Comparison of ENCODE assay signal across 12 cellular contexts in genomic region chr6:7144810-7145209, GRCh38. TPM values are rescaled to one million over a fixed set of nuclear protein-coding genes. Genes with fewer than 3 reads are reported as not detected.
DNase-seq lines count a peak whose midpoint lies in the region; ATAC-seq, FAIRE-seq and TF ChIP-seq lines count a peak whose summit lies in the region.
"Had no signal": no experiment of that assay in that cellular context is flagged by ENCODE, and none has a peak within 500 bp of the region (broad histone marks: within the 10 kb centered on the region; RNA-seq: fewer than 3 reads in every experiment).

No MANE protein-coding gene starts in this region.

- intact Hi-C loops in CD14-positive monocyte (cut with micrococcal nuclease): loop anchor here (2.0 to 5.0 kb wide), 3 partner anchors 38 to 44 kb away; partner anchors contain the start of gene RREB1 (in 2 of the 2)
- intact Hi-C loops in esophagus muscularis mucosa (cut with DNase I): loop anchor here (5.0 kb wide), 1 partner anchor 38 kb away; the partner anchor contains the start of gene RREB1

- 49% methylated on average over 5 of the region's 5 CpGs for WGBS in esophagus muscularis mucosa

- H3K27me3 Mint-ChIP-seq in CD14-positive monocyte (ENCODE audit: low read depth in 3 of 3): peaks cover 0 to 2% (median 0%) of the 10 kb centered on the region in 3 donors
- no peaks in the 10 kb centered on the region for H3K27me3 Mint-ChIP-seq in progenitor cell of endocrine pancreas

- ATAC-seq in GM18858 (IDR thresholded peaks at IDR 0.05; ENCODE audit: unreplicated experiment): no peak
- ATAC-seq: mucosa of descending colon had no signal

- FAIRE-seq in RCC 7860 (lab: Jason Lieb, UNC): no peak
- FAIRE-seq: TTC549 had no signal

- DNase-seq in CD14-positive monocyte (ENCODE audit: low spot score): no peak
- DNase-seq in esophagus muscularis mucosa (ENCODE audit: extremely low spot score): no peak
- no peak for DNase-seq in progenitor cell of endocrine pancreas (ENCODE audit: low spot score, unreplicated experiment)
- DNase-seq in activated CD4-positive, CD25-positive, alpha-beta regulatory T cell treated with anti-CD3 and anti-CD28 coated beads, Interleukin-2, amount 50 U/mL, for 72 hours: no peak
- no peak for DNase-seq in activated T-cell treated with anti-CD3 and anti-CD28 coated beads for 4 hours
- DNase-seq in RCC 7860 (ENCODE audit: low spot score): no peak
- DNase-seq: mucosa of descending colon; NCI-H774; stimulated activated CD4-positive, alpha-beta T cell treated with anti-CD3 and anti-CD28 coated beads, Interleukin-4, amount 100 ng/mL, for 4 hours had no signal

- no peak overlapping the region for H2AFZ ChIP-seq in OCI-LY3 (ENCODE audit: low read depth, low read length)

- no peaks in the 10 kb centered on the region for H3K9me3 ChIP-seq in OCI-LY3 (ENCODE audit: insufficient read depth, low read length)
- no peaks in the 10 kb centered on the region for H3K9me3 ChIP-seq in esophagus muscularis mucosa
- H3K9me3 ChIP-seq: mucosa of descending colon had no signal

- no peak for TF ChIP-seq EP300 in esophagus muscularis mucosa (IDR thresholded peaks at IDR 0.05)

- H3K9me3 Mint-ChIP-seq in CD14-positive monocyte: no peaks in the 10 kb centered on the region
- H3K9me3 Mint-ChIP-seq in progenitor cell of endocrine pancreas (ENCODE audit: low read depth): no peaks in the 10 kb centered on the region

- no peaks in the 10 kb centered on the region for H3K36me3 ChIP-seq in OCI-LY3 (replicated peaks; ENCODE audit: low read depth, low read length)
- no peaks in the 10 kb centered on the region for H3K36me3 ChIP-seq in esophagus muscularis mucosa

- H3K27ac Mint-ChIP-seq in CD14-positive monocyte: peak overlapping the region; percentile 19 to 97 (median 92)
- peak overlapping the region; percentile 98 for H3K27ac Mint-ChIP-seq in progenitor cell of endocrine pancreas

- H3K27ac ChIP-seq in OCI-LY3 (ENCODE audit: low read length): no peak overlapping the region
- H3K27ac ChIP-seq in esophagus muscularis mucosa (replicated peaks in 1 of 4): peak overlapping the region; percentile 74 to 83 (median 78)

- H3K4me1 ChIP-seq in OCI-LY3 (ENCODE audit: low read length) (peaks cover 72% of the 10 kb centered on the region), esophagus muscularis mucosa (peaks cover 71 to 87% (median 84%) of the 10 kb centered on the region in 4 donors)

- H3K4me3 Mint-ChIP-seq in CD14-positive monocyte: no peak overlapping the region
- H3K4me3 Mint-ChIP-seq in progenitor cell of endocrine pancreas (ENCODE audit: low read depth): peak overlapping the region; percentile 57

- no peak overlapping the region for H3K9ac ChIP-seq in OCI-LY3 (ENCODE audit: low read length)

- TF ChIP-seq POLR2A in esophagus muscularis mucosa (IDR thresholded peaks at IDR 0.05; ENCODE audit: low read depth): no peak

- H3K27me3 ChIP-seq in OCI-LY3 (ENCODE audit: low read depth, low read length) (no peaks in the 10 kb centered on the region), esophagus muscularis mucosa (no peaks in the 10 kb centered on the region)

- H3K36me3 Mint-ChIP-seq in CD14-positive monocyte (peaks cover 7 to 9% of the 10 kb centered on the region in 2 donors), progenitor cell of endocrine pancreas (ENCODE audit: insufficient read depth) (no peaks in the 10 kb centered on the region)

- peak overlapping the region; percentile 46; the same call in 1 of the 2 replicates for H3K4me2 ChIP-seq in OCI-LY3 (ENCODE audit: low read length)

- H3K4me3 ChIP-seq in OCI-LY3 (ENCODE audit: low read length): no peak overlapping the region
- no peak overlapping the region for H3K4me3 ChIP-seq in esophagus muscularis mucosa
- H3K4me3 ChIP-seq: mucosa of descending colon had no signal

- H3K4me1 Mint-ChIP-seq in CD14-positive monocyte: peaks cover 72% of the 10 kb centered on the region
- peaks cover 66% of the 10 kb centered on the region for H3K4me1 Mint-ChIP-seq in progenitor cell of endocrine pancreas (ENCODE audit: low read depth)

- no peak for TF ChIP-seq CTCF in CD14-positive monocyte (IDR thresholded peaks at IDR 0.05)
- TF ChIP-seq CTCF in OCI-LY3 (IDR thresholded peaks at IDR 0.05; ENCODE audit: low read depth, low read length): no peak
- TF ChIP-seq CTCF in esophagus muscularis mucosa (IDR thresholded peaks at IDR 0.05): no peak
- no peak for TF ChIP-seq CTCF in progenitor cell of endocrine pancreas (IDR thresholded peaks at IDR 0.05; ENCODE audit: unreplicated experiment)

- peaks cover 95% of the 10 kb centered on the region for H3K79me2 ChIP-seq in OCI-LY3 (ENCODE audit: low read length)

- H4K20me1 ChIP-seq in OCI-LY3 (ENCODE audit: insufficient read depth, low read length): peaks cover 65% of the 10 kb centered on the region

RNA-seq across cellular contexts. Expression of gene RREB1, which starts 37.0 kb away (rescaled TPM):
- 1 to 10 TPM; 2.1 to 5.6 TPM for polyA plus RNA-seq in CD14-positive monocyte
- 10 to 100 TPM; 17.7 to 36.6 (median 28.8) TPM for total RNA-seq in esophagus muscularis mucosa
- 67.2 and 71.7 TPM in 2 replicates for total RNA-seq in progenitor cell of endocrine pancreas
